In genomic region chr21:37564341-37564923, GRCh38 we compare ENCODE assay signal across 8 cellular contexts.
DNase-seq lines count a peak whose midpoint lies in the region; ATAC-seq, FAIRE-seq and TF ChIP-seq lines count a peak whose summit lies in the region.

No MANE protein-coding gene starts in this region.

- intact Hi-C loops in gastrocnemius medialis (cut with DNase I; ENCODE audit: low total_unique reads): loop anchor here (2.0 to 5.0 kb wide), 4 partner anchors 107 to 1338 kb away; partner anchors contain the start of gene DYRK1A

- H3K4me1 ChIP-seq in astrocyte (ENCODE audit: insufficient read depth, low read length) (peaks cover 19% of the 10 kb centered on the region), gastrocnemius medialis (peaks cover 43 to 44% of the 10 kb centered on the region in 2 donors)

- H3K79me2 ChIP-seq in astrocyte (ENCODE audit: insufficient read depth, low read length): no peaks in the 10 kb centered on the region

- H3K4me2 ChIP-seq in astrocyte (ENCODE audit: low read length): peak overlapping the region; percentile 97

- H3K27ac ChIP-seq in astrocyte (ENCODE audit: low read depth, low read length) (peak overlapping the region; percentile 99), gastrocnemius medialis (peak overlapping the region; percentile 94 to 98 (median 98))

- in situ Hi-C loops in gastrocnemius medialis (cut with MboI; ENCODE audit: low sequenced_read_pairs in 4 of 4): loop anchor here in 1 of 4 donors (25.0 kb wide), 1 partner anchor 302 kb away; the partner anchor contains the start of gene VPS26C

- H3K4me1 Mint-ChIP-seq in T-helper 2 cell treated with Interferon-gamma antibody and Interleukin-4, amounts not matched to agents 5 μg/mL and 100 μg/mL, for 36 hours (ENCODE audit: low read depth): peaks cover 11% of the 10 kb centered on the region
- peaks cover 25% of the 10 kb centered on the region for H3K4me1 Mint-ChIP-seq in astrocyte (ENCODE audit: low read depth, unreplicated experiment)

- H3K36me3 Mint-ChIP-seq in T-helper 2 cell treated with Interferon-gamma antibody and Interleukin-4, amounts not matched to agents 5 μg/mL and 100 μg/mL, for 36 hours (ENCODE audit: low read depth): no peaks in the 10 kb centered on the region
- peaks cover 1% of the 10 kb centered on the region for H3K36me3 Mint-ChIP-seq in astrocyte (ENCODE audit: low read depth, unreplicated experiment)

- TF ChIP-seq POLR2A in gastrocnemius medialis (IDR thresholded peaks at IDR 0.05): no peak

- H4K20me1 ChIP-seq in astrocyte (ENCODE audit: insufficient read depth, low read length): no peaks in the 10 kb centered on the region

- DNase-seq in GM06990 (ENCODE audit: extremely low read depth, insufficient read length) (no peak), NCI-H128 (lab: John Stamatoyannopoulos, UW; ENCODE audit: unreplicated experiment) (peak; percentile 32), astrocyte (ENCODE audit: low read depth) (peak; percentile 99), hippocampal formation (lab: John Stamatoyannopoulos, UW) (peak; percentile 50 to 68), gastrocnemius medialis (peak; percentile 86 to 89), GM19239 (ENCODE audit: insufficient read length, low spot score) (no peak)
- peak; percentile 92 for DNase-seq in T-helper 2 cell treated with Interferon-gamma antibody and Interleukin-4, amounts not matched to agents 5 μg/mL and 100 μg/mL, for 36 hours (ENCODE audit: low spot score)

- peaks cover 2% of the 10 kb centered on the region for H3K27me3 Mint-ChIP-seq in T-helper 2 cell treated with Interferon-gamma antibody and Interleukin-4, amounts not matched to agents 5 μg/mL and 100 μg/mL, for 36 hours (ENCODE audit: low read depth)
- no peaks in the 10 kb centered on the region for H3K27me3 Mint-ChIP-seq in astrocyte (ENCODE audit: low read depth, unreplicated experiment)

- no peaks in the 10 kb centered on the region for H3K9me3 Mint-ChIP-seq in T-helper 2 cell treated with Interferon-gamma antibody and Interleukin-4, amounts not matched to agents 5 μg/mL and 100 μg/mL, for 36 hours
- peaks cover 7% of the 10 kb centered on the region for H3K9me3 Mint-ChIP-seq in astrocyte (ENCODE audit: unreplicated experiment)

- H3K27me3 ChIP-seq in GM06990 (replicated peaks; ENCODE audit: control insufficient read depth, insufficient read depth, low read length): no peaks in the 10 kb centered on the region
- no peaks in the 10 kb centered on the region for H3K27me3 ChIP-seq in astrocyte (ENCODE audit: insufficient read depth, low read length)
- no peaks in the 10 kb centered on the region for H3K27me3 ChIP-seq in gastrocnemius medialis

- TF ChIP-seq CTCF in GM06990 (IDR thresholded peaks at IDR 0.05; ENCODE audit: insufficient read depth, low read length, poor library complexity, severe bottlenecking): peak; percentile 20
- no peak for TF ChIP-seq CTCF in astrocyte (IDR thresholded peaks at IDR 0.05; ENCODE audit: insufficient read depth, low read depth, low read length)
- peak in 1 of 5 experiments; percentile 4 for TF ChIP-seq CTCF in gastrocnemius medialis (IDR thresholded peaks at IDR 0.05 in 4 of 5, conservative IDR thresholded peaks at IDR 0.05 in 1 of 5)

- H3K9me3 ChIP-seq in astrocyte (ENCODE audit: insufficient read depth, low read depth, low read length) (peaks cover 5% of the 10 kb centered on the region), gastrocnemius medialis (no peaks in the 10 kb centered on the region)

- H3K4me3 ChIP-seq in GM06990 (replicated peaks; ENCODE audit: low read depth, low read length): peak overlapping the region; percentile 80
- H3K4me3 ChIP-seq in astrocyte (ENCODE audit: insufficient read depth, low read depth, low read length): peak overlapping the region; percentile 69
- H3K4me3 ChIP-seq in gastrocnemius medialis: peak overlapping the region; percentile 80 to 93 (median 84)

- H3K4me3 Mint-ChIP-seq in T-helper 2 cell treated with Interferon-gamma antibody and Interleukin-4, amounts not matched to agents 5 μg/mL and 100 μg/mL, for 36 hours: peak overlapping the region; percentile 91
- H3K4me3 Mint-ChIP-seq in astrocyte (ENCODE audit: unreplicated experiment): peak overlapping the region; percentile 66

- FAIRE-seq in astrocyte (lab: Jason Lieb, UNC) (peak; percentile 90), GM19239 (lab: Jason Lieb, UNC) (no peak)

- ATAC-seq in HG02642 (IDR thresholded peaks at IDR 0.05; ENCODE audit: poor library complexity, unreplicated experiment) (peak; percentile 47), gastrocnemius medialis (peak; percentile 73 to 74)

- H3K27ac Mint-ChIP-seq in T-helper 2 cell treated with Interferon-gamma antibody and Interleukin-4, amounts not matched to agents 5 μg/mL and 100 μg/mL, for 36 hours: peak overlapping the region; percentile 100
- peak overlapping the region; percentile 94 for H3K27ac Mint-ChIP-seq in astrocyte (ENCODE audit: unreplicated experiment)

- no peaks in the 10 kb centered on the region for H3K36me3 ChIP-seq in GM06990 (ENCODE audit: control insufficient read depth, insufficient read depth, low read length)
- H3K36me3 ChIP-seq in astrocyte (ENCODE audit: insufficient read depth, low read length): no peaks in the 10 kb centered on the region
- no peaks in the 10 kb centered on the region for H3K36me3 ChIP-seq in gastrocnemius medialis

- peak overlapping the region; percentile 94 for H2AFZ ChIP-seq in astrocyte (ENCODE audit: low read depth, low read length)

- peak overlapping the region; percentile 91 for H3K9ac ChIP-seq in astrocyte (ENCODE audit: low read length)

Comparison
In these comparisons a context has a peak if more than half of its experiments do, and no peak if none do; other contexts are left out.
1. DNase-seq: peak in NCI-H128 (single experiment), T-helper 2 cell treated with Interferon-gamma antibody and Interleukin-4, amounts not matched to agents 5 μg/mL and 100 μg/mL, for 36 hours (single experiment), astrocyte (single experiment), hippocampal formation (2 of 2) and gastrocnemius medialis (2 of 2); none in GM06990 (single experiment) and GM19239 (single experiment).
2. Peak in every context shown above with its lines, with median percentiles within 50 percentile points of each other: H3K4me3 ChIP-seq.